Comparison of ENCODE assay signal across 23 cellular contexts in genomic region chr3:52472239-52472783, GRCh38. TPM values are rescaled to one million over a fixed set of nuclear protein-coding genes. Genes with fewer than 3 reads are reported as not detected.
DNase-seq lines count a peak whose midpoint lies in the region; ATAC-seq and TF ChIP-seq lines count a peak whose summit lies in the region.
"Had no signal": no experiment of that assay in that cellular context is flagged by ENCODE, and none has a peak within 500 bp of the region (broad histone marks: within the 10 kb centered on the region; RNA-seq: fewer than 3 reads in every experiment).

No MANE protein-coding gene starts in this region.

- intact Hi-C loops in natural killer cell (cut with micrococcal nuclease), result no loop called here

- no peaks in the 10 kb centered on the region for H3K27me3 ChIP-seq in WERI-Rb-1 (ENCODE audit: insufficient read depth, low read depth, severe bottlenecking)
- H3K27me3 ChIP-seq in layer of hippocampus (ENCODE audit: control insufficient read depth, insufficient read depth, low read length), result no peaks in the 10 kb centered on the region
- no peaks in the 10 kb centered on the region for H3K27me3 ChIP-seq in MG63
- H3K27me3 ChIP-seq: left lung, pancreas had no signal

- no peak for ATAC-seq in natural killer cell
- no peak for ATAC-seq in natural killer cell treated with Interleukin-12 subunit alpha and Interleukin-12 subunit beta and Interleukin-15 and Interleukin-18, amount 100 ng/mL, for 72 hours

- H3K36me3 ChIP-seq in WERI-Rb-1, result peaks cover 82% of the 10 kb centered on the region
- H3K36me3 ChIP-seq in MG63, result peaks cover 3% of the 10 kb centered on the region

- no peak for DNase-seq in natural killer cell
- DNase-seq in natural killer cell treated with Interleukin-12 subunit alpha and Interleukin-12 subunit beta and Interleukin-15 and Interleukin-18, amount 100 ng/mL, for 72 hours (ENCODE audit: low spot score), result no peak
- DNase-seq in WERI-Rb-1, result no peak
- DNase-seq in LoVo (ENCODE audit: low spot score), result no peak
- no peak for DNase-seq in activated T-cell treated with anti-CD3 and anti-CD28 coated beads, Interleukin-2, amount 50 U/mL, for 48 hours
- no peak for DNase-seq in stimulated activated CD4-positive, alpha-beta T cell treated with anti-CD3 and anti-CD28 coated beads, Interleukin-1b, Interleukin-23, amount 100 ng/mL, for 48 hours
- no peak for DNase-seq in MG63
- DNase-seq: effector CD8-positive, alpha-beta T cell; NCI-H1092 treated with DMSO at 0.1 percent for 48 hours; NCI-H1930; T-helper 9 cell had no signal

- peaks cover 4 to 10% of the 10 kb centered on the region in 2 donors for H3K4me1 Mint-ChIP-seq in natural killer cell
- H3K4me1 Mint-ChIP-seq in natural killer cell treated with Interleukin-12 subunit alpha and Interleukin-12 subunit beta and Interleukin-15 and Interleukin-18, amount 100 ng/mL, for 72 hours (ENCODE audit: low read depth in 2 of 2), result peaks cover 0 to 8% of the 10 kb centered on the region in 2 donors
- H3K4me1 Mint-ChIP-seq: activated B cell treated with CpG ODN at 0.5 μM for 24 hours; activated naive CD8-positive, alpha-beta T cell treated with anti-CD3 and anti-CD28 coated beads, Interleukin-2, amount 10 ng/mL, durations not matched to agents 7 days and 5 days had no signal

- H3K9me3 ChIP-seq in WERI-Rb-1 (ENCODE audit: severe bottlenecking) (no peaks in the 10 kb centered on the region), MG63 (no peaks in the 10 kb centered on the region)
- H3K9me3 ChIP-seq: HAP-1, left lung, pancreas had no signal

- no peak overlapping the region for H3K4me3 Mint-ChIP-seq in natural killer cell
- no peak overlapping the region for H3K4me3 Mint-ChIP-seq in natural killer cell treated with Interleukin-12 subunit alpha and Interleukin-12 subunit beta and Interleukin-15 and Interleukin-18, amount 100 ng/mL, for 72 hours
- H3K4me3 Mint-ChIP-seq: activated B cell treated with CpG ODN at 0.5 μM for 24 hours; activated naive CD8-positive, alpha-beta T cell treated with anti-CD3 and anti-CD28 coated beads, Interleukin-2, amount 10 ng/mL, durations not matched to agents 7 days and 5 days; immature natural killer cell; mesothelial cell of epicardium; naive thymus-derived CD8-positive, alpha-beta T cell had no signal

- no peaks in the 10 kb centered on the region for H3K27me3 Mint-ChIP-seq in natural killer cell (ENCODE audit: low read depth in 2 of 2)
- no peaks in the 10 kb centered on the region for H3K27me3 Mint-ChIP-seq in natural killer cell treated with Interleukin-12 subunit alpha and Interleukin-12 subunit beta and Interleukin-15 and Interleukin-18, amount 100 ng/mL, for 72 hours
- H3K27me3 Mint-ChIP-seq: activated B cell treated with CpG ODN at 0.5 μM for 24 hours; activated naive CD8-positive, alpha-beta T cell treated with anti-CD3 and anti-CD28 coated beads, Interleukin-2, amount 10 ng/mL, durations not matched to agents 7 days and 5 days; naive thymus-derived CD8-positive, alpha-beta T cell had no signal

- H3K4me3 ChIP-seq in WERI-Rb-1 (ENCODE audit: low read depth, low read length) (no peak overlapping the region), MG63 (no peak overlapping the region)
- H3K4me3 ChIP-seq: HAP-1, left lung, pancreas had no signal

- H3K9me3 Mint-ChIP-seq in natural killer cell, result no peaks in the 10 kb centered on the region
- no peaks in the 10 kb centered on the region for H3K9me3 Mint-ChIP-seq in natural killer cell treated with Interleukin-12 subunit alpha and Interleukin-12 subunit beta and Interleukin-15 and Interleukin-18, amount 100 ng/mL, for 72 hours
- H3K9me3 Mint-ChIP-seq: activated B cell treated with CpG ODN at 0.5 μM for 24 hours; activated naive CD8-positive, alpha-beta T cell treated with anti-CD3 and anti-CD28 coated beads, Interleukin-2, amount 10 ng/mL, durations not matched to agents 7 days and 5 days; activated T-helper 2 cell treated with anti-CD3 and anti-CD28 coated beads, Interferon-gamma antibody, Interleukin-2, Interleukin-4, amounts not matched to agents 10 μg/mL and 5 μg/mL and 100 μg/mL, durations not matched to agents 14 hours and 24 hours and 36 hours; immature natural killer cell; mesothelial cell of epicardium; naive thymus-derived CD8-positive, alpha-beta T cell had no signal

- peak; percentile 1 for TF ChIP-seq CTCF in natural killer cell (IDR thresholded peaks at IDR 0.05)
- TF ChIP-seq CTCF in WERI-Rb-1 (IDR thresholded peaks at IDR 0.05; ENCODE audit: low read depth, low read length), result no peak

- H3K36me3 Mint-ChIP-seq in natural killer cell, result no peaks in the 10 kb centered on the region
- H3K36me3 Mint-ChIP-seq in natural killer cell treated with Interleukin-12 subunit alpha and Interleukin-12 subunit beta and Interleukin-15 and Interleukin-18, amount 100 ng/mL, for 72 hours, result no peaks in the 10 kb centered on the region

- peak overlapping the region; percentile 35 for H3K27ac ChIP-seq in WERI-Rb-1
- peak overlapping the region; percentile 36 for H3K27ac ChIP-seq in layer of hippocampus (ENCODE audit: low read depth, low read length)
- H3K27ac ChIP-seq: HL-60, pancreas had no signal

- H3K27ac Mint-ChIP-seq in natural killer cell, result peak overlapping the region in 1 of 2 donors; percentile 29
- H3K27ac Mint-ChIP-seq in natural killer cell treated with Interleukin-12 subunit alpha and Interleukin-12 subunit beta and Interleukin-15 and Interleukin-18, amount 100 ng/mL, for 72 hours, result no peak overlapping the region
- H3K27ac Mint-ChIP-seq: activated B cell treated with CpG ODN at 0.5 μM for 24 hours; activated naive CD8-positive, alpha-beta T cell treated with anti-CD3 and anti-CD28 coated beads, Interleukin-2, amount 10 ng/mL, durations not matched to agents 7 days and 5 days; activated T-helper 2 cell treated with anti-CD3 and anti-CD28 coated beads, Interferon-gamma antibody, Interleukin-2, Interleukin-4, amounts not matched to agents 10 μg/mL and 5 μg/mL and 100 μg/mL, durations not matched to agents 14 hours and 24 hours and 36 hours; immature natural killer cell; mesothelial cell of epicardium had no signal

RNA-seq across cellular contexts. Expression of gene NISCH, which starts 16.9 kb away (rescaled TPM):
- 100 to 1,000 TPM; 162 to 191 (median 175) TPM for total RNA-seq in natural killer cell
- 100 to 1,000 TPM in 1 of 2 donors, 10 to 100 TPM in 1; 72.5 to 116 TPM for total RNA-seq in natural killer cell treated with Interleukin-12 subunit alpha and Interleukin-12 subunit beta and Interleukin-15 and Interleukin-18, amount 100 ng/mL, for 72 hours
- 8.1 and 15.5 TPM in 2 replicates for total RNA-seq in MG63 (2014; rRNA removed; shearing (Covaris generic); ENCODE audit: low replicate concordance)

RNA-seq across cellular contexts. Expression of gene TNNC1, which starts 18.5 kb away (rescaled TPM):
- total RNA-seq in natural killer cell, result 1 to 10 TPM in 2 of 3 donors, not detected in 1; 1.1 to 1.2 TPM
- not detected for total RNA-seq in natural killer cell treated with Interleukin-12 subunit alpha and Interleukin-12 subunit beta and Interleukin-15 and Interleukin-18, amount 100 ng/mL, for 72 hours
- total RNA-seq in MG63 (2014; rRNA removed; shearing (Covaris generic); ENCODE audit: low replicate concordance), result 0.99 TPM in 1 of 2 replicates, not detected in the other
- total RNA-seq: activated B cell treated with CpG ODN at 0.5 μM for 24 hours, Daoy had no signal

RNA-seq across cellular contexts. Expression of gene STAB1, which starts 22.8 kb away (rescaled TPM):
- 10 to 100 TPM in 1 of 3 donors, 1 to 10 TPM in 2; 1.8 to 26.5 (median 5.9) TPM for total RNA-seq in natural killer cell
- under 1 TPM; 0.57 to 0.92 TPM for total RNA-seq in natural killer cell treated with Interleukin-12 subunit alpha and Interleukin-12 subunit beta and Interleukin-15 and Interleukin-18, amount 100 ng/mL, for 72 hours
- total RNA-seq in MG63 (2014; rRNA removed; shearing (Covaris generic); ENCODE audit: low replicate concordance), result not detected in 2 replicates
- total RNA-seq: Daoy had no signal

RNA-seq across cellular contexts. Expression of gene SEMA3G, which starts 27.4 kb away (rescaled TPM):
- under 1 TPM in 2 of 3 donors, not detected in 1; 0.07 to 0.55 TPM for total RNA-seq in natural killer cell
- under 1 TPM in 1 of 2 donors, not detected in 1; 0.08 TPM for total RNA-seq in natural killer cell treated with Interleukin-12 subunit alpha and Interleukin-12 subunit beta and Interleukin-15 and Interleukin-18, amount 100 ng/mL, for 72 hours
- total RNA-seq in MG63 (2014; rRNA removed; shearing (Covaris generic); ENCODE audit: low replicate concordance), result not detected in 2 replicates
- total RNA-seq: activated B cell treated with CpG ODN at 0.5 μM for 24 hours; naive thymus-derived CD8-positive, alpha-beta T cell had no signal
